ENCODE assay signal across 2 cellular contexts in the genomic region with DNA sequence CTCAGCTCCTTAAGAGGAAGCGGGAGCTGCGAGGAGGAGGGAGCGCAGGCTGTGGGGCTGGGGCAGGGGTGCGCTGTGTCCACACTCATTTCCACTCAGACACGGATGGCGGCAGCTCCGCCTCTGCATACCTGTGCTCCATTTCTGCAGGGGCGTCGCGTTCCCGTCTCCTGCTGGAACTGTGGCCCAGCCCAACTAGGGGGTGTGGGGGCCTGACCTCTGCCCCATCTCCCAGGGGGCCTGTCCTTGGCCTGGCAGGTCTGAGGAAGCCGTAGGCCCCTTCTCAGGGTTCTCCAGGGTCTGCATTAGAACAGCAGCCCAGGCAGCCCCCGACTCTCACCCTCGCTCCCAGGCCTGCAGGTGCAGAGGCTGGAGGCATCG.
A peak's percentile ranks its signal among the peaks of the same experiment; 100 is the strongest.
TF ChIP-seq lines count a peak whose summit lies in the region.

No MANE protein-coding gene starts in this region.

TF ChIP-seq in HEK293, 187 proteins besides CTCF, POLR2A, EP300 and RAD21:
- TF ChIP-seq SETDB1 (IDR thresholded peaks at IDR 0.05; ENCODE audit: insufficient read length, low read length) (no peak), GLIS2 (tag by site-specific recombination; IDR thresholded peaks at IDR 0.05) (0 out of 2 replicates have a peak, but pooled peaks have one; percentile 2)
TF ChIP-seq in HEK293: peak in this region for 1.

TF ChIP-seq in H1, 55 proteins besides CTCF, POLR2A, EP300 and RAD21:
- no peak for TF ChIP-seq SUZ12 (IDR thresholded peaks at IDR 0.05; ENCODE audit: low read length)
- TF ChIP-seq SIRT6 (IDR thresholded peaks at IDR 0.05; ENCODE audit: low read length) = no peak
- no peak for TF ChIP-seq ZNF274 (IDR thresholded peaks at IDR 0.05; ENCODE audit: borderline replicate concordance, extremely low read depth, low read length)
- no peak for TF ChIP-seq GABPA (IDR thresholded peaks at IDR 0.05; ENCODE audit: borderline replicate concordance, insufficient read depth, low read length)
- TF ChIP-seq NRF1 (IDR thresholded peaks at IDR 0.05; ENCODE audit: low read depth, low read length) = no peak
- TF ChIP-seq TEAD4 (IDR thresholded peaks at IDR 0.05; ENCODE audit: low read depth, low read length) = no peak
- no peak for TF ChIP-seq CHD1 (IDR thresholded peaks at IDR 0.05; ENCODE audit: low read depth, low read length)
- no peak for TF ChIP-seq PHF8 (conservative IDR thresholded peaks at IDR 0.05; ENCODE audit: low read depth, low read length)
- TF ChIP-seq CBX8 (IDR thresholded peaks at IDR 0.05; ENCODE audit: borderline replicate concordance, low read depth, low read length) = no peak
TF ChIP-seq in H1: peak in this region for 0.
